In the genomic region with DNA sequence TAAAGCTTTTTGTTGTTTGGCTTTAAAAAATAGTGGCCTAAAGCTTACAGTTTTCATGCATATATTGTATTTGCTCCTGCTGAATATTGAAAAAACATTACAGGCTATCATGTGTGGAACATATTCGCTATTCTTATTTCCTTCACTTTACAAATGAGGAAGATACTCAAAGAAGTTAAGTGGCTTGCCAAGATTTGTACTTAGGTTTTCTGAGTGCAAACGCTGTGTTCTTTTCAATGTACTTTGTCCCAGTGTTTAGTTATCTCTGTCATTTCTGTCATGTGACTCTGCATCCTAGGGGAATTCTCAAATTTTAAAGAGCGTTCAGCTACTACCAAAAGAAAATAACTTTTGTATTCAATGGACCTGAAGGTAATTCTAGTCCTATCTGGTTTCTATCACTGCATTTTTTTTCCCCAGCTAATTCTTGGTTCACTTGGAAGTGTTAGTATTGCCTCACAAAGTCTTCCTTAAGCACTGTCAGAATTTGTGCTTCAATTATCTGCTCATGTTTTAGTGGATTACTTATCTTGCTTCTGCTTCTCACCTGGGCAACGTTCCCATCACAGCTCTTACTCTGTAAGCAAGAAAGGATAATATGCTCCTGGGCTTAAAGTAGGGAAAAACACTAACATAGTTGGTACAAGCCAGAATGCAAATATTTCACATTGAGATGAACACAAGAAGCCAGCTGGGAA, we compare ENCODE assay signal across 1 cellular context.
A peak's percentile ranks its signal among the peaks of the same experiment; 100 is the strongest.
TF ChIP-seq lines count a peak whose summit lies in the region.

No MANE protein-coding gene starts in this region.

TF ChIP-seq in GM12878, 131 proteins besides CTCF, POLR2A, EP300 and RAD21:
- TF ChIP-seq RBBP5 (conservative IDR thresholded peaks at IDR 0.05), result no peak
- 0 out of 2 replicates have a peak, but pooled peaks have one; percentile 14 for TF ChIP-seq IKZF1 (conservative IDR thresholded peaks at IDR 0.05)
- TF ChIP-seq IKZF2 (IDR thresholded peaks at IDR 0.05), result peak; percentile 16 to 28; a peak in 1 of 4 replicates
